Comparison of ENCODE assay signal across 26 cellular contexts in the genomic region with DNA sequence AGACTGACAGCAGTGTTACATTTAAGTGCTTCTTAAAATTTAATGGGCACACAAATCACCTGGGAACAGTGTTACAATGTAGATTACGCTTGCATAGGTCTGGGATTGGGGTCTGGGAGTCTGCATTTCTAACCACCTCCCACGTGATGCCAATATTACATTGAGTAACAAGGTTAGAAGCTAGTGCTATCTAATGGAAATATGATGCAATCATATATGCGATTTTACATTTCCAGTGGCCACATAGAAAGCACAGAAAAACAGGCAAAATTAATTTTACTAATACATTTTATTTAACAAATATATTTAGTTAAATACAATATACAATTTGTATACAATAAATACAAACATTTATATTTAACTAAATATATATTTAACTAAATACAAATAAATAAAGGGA. TPM values are rescaled to one million over a fixed set of nuclear protein-coding genes. Genes with fewer than 3 reads are reported as not detected.
DNase-seq lines count a peak whose midpoint lies in the region; ATAC-seq, FAIRE-seq and TF ChIP-seq lines count a peak whose summit lies in the region.
"Had no signal": no experiment of that assay in that cellular context is flagged by ENCODE, and none has a peak within 500 bp of the region (broad histone marks: within the 10 kb centered on the region; RNA-seq: fewer than 3 reads in every experiment).

No MANE protein-coding gene starts in this region.

- H3K9ac ChIP-seq in HepG2 (ENCODE audit: insufficient read depth, low read depth, low read length): no peak overlapping the region

- no peak for TF ChIP-seq POLR2A in HepG2 (IDR thresholded peaks at IDR 0.05; ENCODE audit: insufficient read depth in 1 of 2, low read depth in 2 of 2, low read length in 2 of 2)
- TF ChIP-seq POLR2A in right lobe of liver (IDR thresholded peaks at IDR 0.05): no peak
- TF ChIP-seq POLR2A in stomach (IDR thresholded peaks at IDR 0.05): no peak

- no peaks in the 10 kb centered on the region; the same call in 1 of the 2 replicates for H3K27me3 Mint-ChIP-seq in WTC11 (ENCODE audit: low read depth)
- H3K27me3 Mint-ChIP-seq: CD4-positive, alpha-beta memory T cell had no signal

- no peak overlapping the region for H2AFZ ChIP-seq in HepG2 (ENCODE audit: low read length)
- H2AFZ ChIP-seq: GM23338 had no signal

- H3K27me3 ChIP-seq in HepG2 (ENCODE audit: control insufficient read depth in 1 of 2, insufficient read depth in 2 of 2, low read length in 2 of 2): no peaks in the 10 kb centered on the region
- no peaks in the 10 kb centered on the region for H3K27me3 ChIP-seq in right lobe of liver
- no peaks in the 10 kb centered on the region for H3K27me3 ChIP-seq in SJCRH30
- no peaks in the 10 kb centered on the region for H3K27me3 ChIP-seq in stomach

- BruUV-seq in HepG2 (replicated peaks; lab: Mats Ljungman, UMichigan): no TSS peak

- no peak overlapping the region for H3K4me2 ChIP-seq in HepG2 (ENCODE audit: low read depth, low read length)
- H3K4me2 ChIP-seq: A549, GM23338 had no signal

- H3K27ac ChIP-seq in HepG2 (ENCODE audit: extremely low read length, insufficient read depth, low read length): no peak overlapping the region
- no peak overlapping the region for H3K27ac ChIP-seq in right lobe of liver
- H3K27ac ChIP-seq in SJCRH30: no peak overlapping the region
- H3K27ac ChIP-seq in stomach: no peak overlapping the region
- H3K27ac ChIP-seq: 22Rv1, A549 had no signal

- no peak overlapping the region for H3K27ac Mint-ChIP-seq in WTC11
- H3K27ac Mint-ChIP-seq: CD4-positive, alpha-beta memory T cell; GM23338; H9 had no signal

- intact Hi-C loops in HepG2 (cut with micrococcal nuclease; ENCODE audit: unreplicated experiment) (no loop called here), right lobe of liver (cut with DNase I) (no loop called here), stomach (cut with DNase I; ENCODE audit: low total_unique reads) (no loop called here)

- H3K4me1 ChIP-seq in HepG2 (ENCODE audit: insufficient read depth, low read length) (no peaks in the 10 kb centered on the region), right lobe of liver (no peaks in the 10 kb centered on the region), SJCRH30 (no peaks in the 10 kb centered on the region), stomach (no peaks in the 10 kb centered on the region)
- H3K4me1 ChIP-seq: A549 had no signal

- H3K9me3 Mint-ChIP-seq in WTC11: peaks cover 22% of the 10 kb centered on the region

- 5% methylated on average over 3 of the region's 3 CpGs for WGBS in HepG2 (ENCODE audit: low lambda C conversion rate)
- 66% methylated on average over 3 of the region's 3 CpGs for WGBS in right lobe of liver (ENCODE audit: insufficient coverage, low coverage, low lambda C conversion rate, missing lambda C conversion rate)
- WGBS in stomach, 5 donors: 67 to 83% (median 71%) methylated on average over 3 of the region's 3 CpGs

- H3K36me3 ChIP-seq in HepG2 (replicated peaks in 1 of 2; ENCODE audit: control insufficient read depth in 1 of 2, insufficient read depth in 2 of 2, low read length in 2 of 2) (no peaks in the 10 kb centered on the region), right lobe of liver (no peaks in the 10 kb centered on the region), SJCRH30 (no peaks in the 10 kb centered on the region), stomach (no peaks in the 10 kb centered on the region)

- FAIRE-seq in HepG2 (lab: Jason Lieb, UNC) (no peak), frontal cortex (lab: Jason Lieb, UNC) (peak; percentile 17)
- FAIRE-seq: A549, GM12891, GM18507 had no signal

- DNase-seq in HepG2 (ENCODE audit: low spot score) (no peak), right lobe of liver (no peak), WTC11 (ENCODE audit: low spot score) (no peak), frontal cortex (ENCODE audit: low spot score in 2 of 2) (no peak), SJCRH30 (no peak), stomach (no peak)
- DNase-seq: ACHN; AML-193; C1 segment of cervical spinal cord; Calu3; CD4-positive, alpha-beta memory T cell; COR-L47; DMS53; DMS79 treated with DMSO at 0.1 percent for 48 hours; GF-D8; H9 had no signal

- TF ChIP-seq EP300 in HepG2 (IDR thresholded peaks at IDR 0.05; ENCODE audit: low read depth in 2 of 2, low read length in 2 of 2): no peak
- TF ChIP-seq EP300 in HepG2 (CRISPR knock-in tag; IDR thresholded peaks at IDR 0.05; ENCODE audit: borderline replicate concordance): no peak
- no peak for TF ChIP-seq EP300 in stomach (IDR thresholded peaks at IDR 0.05)

- H3K9me3 ChIP-seq in HepG2 (ENCODE audit: low read length) (no peaks in the 10 kb centered on the region), right lobe of liver (no peaks in the 10 kb centered on the region), SJCRH30 (replicated peaks) (no peaks in the 10 kb centered on the region), stomach (no peaks in the 10 kb centered on the region)
- H3K9me3 ChIP-seq: A549 had no signal

- H3K4me3 ChIP-seq in HepG2 (replicated peaks in 1 of 3; ENCODE audit: insufficient read depth in 1 of 3, low read depth in 2 of 3, low read length in 3 of 3): no peak overlapping the region
- no peak overlapping the region for H3K4me3 ChIP-seq in right lobe of liver
- H3K4me3 ChIP-seq in SJCRH30: no peak overlapping the region
- H3K4me3 ChIP-seq in stomach: no peak overlapping the region
- H3K4me3 ChIP-seq: A549, GM23338 had no signal

- H3K4me3 Mint-ChIP-seq in WTC11: no peak overlapping the region
- H3K4me3 Mint-ChIP-seq: CD4-positive, alpha-beta memory T cell; GM23338; H9 had no signal

- ATAC-seq in HepG2: no peak
- ATAC-seq in right lobe of liver: no peak
- ATAC-seq in WTC11: no peak
- ATAC-seq: A549, GM23338, HCT116 had no signal

- peaks cover 15% of the 10 kb centered on the region for H3K36me3 Mint-ChIP-seq in WTC11
- H3K36me3 Mint-ChIP-seq: CD4-positive, alpha-beta memory T cell had no signal

- no peak for TF ChIP-seq RAD21 in HepG2 (CRISPR knock-in tag; IDR thresholded peaks at IDR 0.05)

- no peaks in the 10 kb centered on the region for H4K20me1 ChIP-seq in HepG2 (ENCODE audit: insufficient read depth, low read length)

- POLR2A ChIA-PET in HepG2 (lab: Yijun Ruan, JAX) (no interaction called here), WTC11 (lab: Charles Lee) (no interaction called here)

- no peaks in the 10 kb centered on the region for H3K79me2 ChIP-seq in HepG2 (ENCODE audit: insufficient read depth, low read length)

- in situ Hi-C loops in HepG2 (cut with HindIII; ENCODE audit: extremely low pct_ligation_motif_present, low pct_unique_long_range_greater_than_20kb): no loop called here

- peaks cover 8% of the 10 kb centered on the region for H3K4me1 Mint-ChIP-seq in WTC11
- H3K4me1 Mint-ChIP-seq: CD4-positive, alpha-beta memory T cell had no signal

- no peak for TF ChIP-seq CTCF in HepG2 (CRISPR knock-in tag; IDR thresholded peaks at IDR 0.05)
- TF ChIP-seq CTCF in right lobe of liver (IDR thresholded peaks at IDR 0.05): no peak
- TF ChIP-seq CTCF in WTC11 (IDR thresholded peaks at IDR 0.05): no peak
- TF ChIP-seq CTCF in stomach (IDR thresholded peaks at IDR 0.05): no peak

- CTCF ChIA-PET in HepG2 (lab: Yijun Ruan, JAX; ENCODE audit: low intra/inter-chr PET ratio, low total read pairs) (no interaction called here), WTC11 (lab: Charles Lee) (no interaction called here)

TF ChIP-seq in HepG2, 621 proteins besides CTCF, POLR2A, EP300 and RAD21:
- TF ChIP-seq TAF1 (CRISPR knock-in tag; IDR thresholded peaks at IDR 0.05) (no peak), SIX4 (CRISPR knock-in tag; IDR thresholded peaks at IDR 0.05) (no peak), ATF7 (IDR thresholded peaks at IDR 0.05) (peak; percentile 7; the same call in 1 of the 2 replicates), ATF7 (CRISPR knock-in tag; IDR thresholded peaks at IDR 0.05) (no peak), CEBPB (IDR thresholded peaks at IDR 0.05; ENCODE audit: borderline replicate concordance, low read depth, low read length) (peak; percentile 84)

TF ChIP-seq in WTC11, 78 proteins besides CTCF, POLR2A, EP300 and RAD21:
- TF ChIP-seq CBFB (CRISPR knock-in tag; IDR thresholded peaks at IDR 0.05; ENCODE audit: low read depth) (no peak), HMGA2 (CRISPR knock-in tag; IDR thresholded peaks at IDR 0.05) (peak; percentile 77)

RNA-seq across cellular contexts. Expression of a gene that starts 53.7 kb away (rescaled TPM):
- total RNA-seq in HepG2 (2016; rRNA removed; fragmentation: Illumina TruSeq; extraction: Trizol) (not detected in 2 replicates), right lobe of liver (1 to 10 TPM in 3 of 6 experiments, under 1 TPM in 3; 0.27 to 4.2 (median 1.2) TPM), WTC11 (2021) (0.14 to 0.32 TPM (median 0.17 TPM) in 3 replicates), frontal cortex (1.6 TPM), stomach (100 to 1,000 TPM in 1 of 5 donors, 10 to 100 TPM in 3, 1 to 10 TPM in 1; 6.7 to 148 (median 30.4) TPM)
- not detected in 2 replicates for total RNA-seq in HepG2 (2016; cell fraction: cytosol; rRNA removed; fragmentation: Illumina TruSeq; extraction: Trizol; ENCODE audit: low read depth)
- total RNA-seq in HepG2 (2016; cell fraction: insoluble cytoplasmic fraction; rRNA removed; fragmentation: Illumina TruSeq; extraction: Trizol): 0.02 TPM in 1 of 2 replicates, not detected in the other
- not detected in 2 replicates for total RNA-seq in HepG2 (2016; cell fraction: membrane; rRNA removed; fragmentation: Illumina TruSeq; extraction: Trizol)
- total RNA-seq in HepG2 (2016; cell fraction: nucleus; rRNA removed; fragmentation: Illumina TruSeq; extraction: Trizol): not detected in 2 replicates
- polyA plus RNA-seq in HepG2 (2011; rRNA removed) (0.01 TPM in 2 replicates), stomach (1 to 10 TPM in 1 of 3 donors, under 1 TPM in 2; 0.19 to 3.2 (median 0.76) TPM)
- not detected in 2 replicates for polyA plus RNA-seq in HepG2 (2011; cell fraction: cytosol; rRNA removed)
- polyA plus RNA-seq in HepG2 (2011; cell fraction: nucleus; rRNA removed): 0.05 TPM in 1 of 2 replicates, not detected in the other
- polyA plus RNA-seq in HepG2 (2012): not detected in 2 replicates
- polyA plus RNA-seq in HepG2 (2016; cell fraction: cytosol; fragmentation: Illumina TruSeq; extraction: Trizol; ENCODE audit: low read depth): not detected in 2 replicates
- polyA plus RNA-seq in HepG2 (2016; cell fraction: insoluble cytoplasmic fraction; fragmentation: Illumina TruSeq; extraction: Trizol; ENCODE audit: low read depth): not detected in 2 replicates
- not detected in 2 replicates for polyA plus RNA-seq in HepG2 (2016; cell fraction: membrane; fragmentation: Illumina TruSeq; extraction: Trizol; ENCODE audit: low read depth)
- not detected in 2 replicates for polyA plus RNA-seq in HepG2 (2016; cell fraction: nucleus; fragmentation: Illumina TruSeq; extraction: Trizol; ENCODE audit: insufficient read depth, low read depth)
- not detected in 2 replicates for polyA minus RNA-seq in HepG2 (2011; rRNA and poly(A)+ RNA removed; ENCODE audit: low replicate concordance)
- not detected in 2 replicates for polyA minus RNA-seq in HepG2 (2011; cell fraction: cytosol; rRNA and poly(A)+ RNA removed)
- polyA minus RNA-seq in HepG2 (2011; cell fraction: nucleus; rRNA and poly(A)+ RNA removed): not detected in 2 replicates
- 0.13 and 0.18 TPM in 2 replicates for total RNA-seq in SJCRH30 (2014; rRNA removed; shearing (Covaris generic))
- total RNA-seq: Calu3; CD4-positive, alpha-beta memory T cell; Daoy; G401; H4 had no signal
- polyA plus RNA-seq: A549; BJ; CD4-positive, alpha-beta memory T cell had no signal
